In the genomic region with DNA sequence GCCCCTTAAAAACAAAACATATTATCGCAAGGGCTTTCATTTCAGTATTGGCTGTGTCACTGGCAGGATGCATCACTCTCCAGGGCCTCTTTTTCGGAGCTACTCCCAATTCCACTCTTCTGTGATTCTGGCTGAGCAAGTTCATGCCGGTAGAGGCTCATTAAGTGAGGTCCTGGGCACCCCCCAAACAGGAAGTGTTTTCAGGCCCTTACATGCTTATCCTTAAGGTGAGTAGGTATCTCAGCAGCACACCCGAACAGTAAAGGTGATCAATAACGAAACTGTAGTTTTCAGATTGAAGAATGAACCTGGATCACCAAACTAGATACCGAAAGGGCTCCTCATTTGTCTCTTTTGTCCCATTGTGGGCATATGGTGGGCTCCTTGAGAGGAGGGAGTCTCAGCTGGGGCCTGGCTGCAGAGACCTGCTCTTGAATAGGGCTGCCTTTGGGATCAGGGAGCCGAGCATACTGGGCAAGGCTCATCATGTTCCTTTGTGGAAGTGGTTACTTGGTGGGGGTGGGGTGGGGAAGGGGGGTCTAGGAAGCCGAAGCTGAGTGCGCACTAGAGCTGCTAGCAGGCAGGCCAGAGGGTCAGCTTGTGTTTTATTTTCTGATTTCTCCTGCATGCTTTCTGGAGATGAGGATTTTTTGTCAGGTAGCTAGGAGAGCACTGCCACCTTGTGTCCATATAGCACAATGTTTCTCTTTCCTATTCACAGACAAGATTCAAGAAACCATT, we compare ENCODE assay signal across 8 cellular contexts.
A peak's percentile ranks its signal among the peaks of the same experiment; 100 is the strongest.
DNase-seq lines count a peak whose midpoint lies in the region; ATAC-seq and TF ChIP-seq lines count a peak whose summit lies in the region.

No MANE protein-coding gene starts in this region.

- ATAC-seq in GM21786 (IDR thresholded peaks at IDR 0.05; ENCODE audit: unreplicated experiment), result peak; percentile 63
- ATAC-seq in T-helper 17 cell, result peak; percentile 76
- ATAC-seq in GM21825 (IDR thresholded peaks at IDR 0.05; ENCODE audit: unreplicated experiment), result no peak

- no peaks in the 10 kb centered on the region for H3K27me3 ChIP-seq in stomach

- H3K9me3 ChIP-seq in T-helper 17 cell (ENCODE audit: control insufficient read depth, low read length, poor library complexity, severe bottlenecking) (no peaks in the 10 kb centered on the region), stomach (no peaks in the 10 kb centered on the region)

- H3K4me3 Mint-ChIP-seq in T-helper 17 cell, result peak overlapping the region; percentile 19

- H3K27ac Mint-ChIP-seq in T-helper 17 cell, result peak overlapping the region; percentile 67

- peaks cover 17 to 89% (median 78%) of the 10 kb centered on the region in 4 donors for H3K36me3 ChIP-seq in stomach

- peaks cover 8% of the 10 kb centered on the region for H3K4me1 Mint-ChIP-seq in T-helper 17 cell

- 36 to 47% (median 41%) methylated on average over 8 to 9 of the region's 9 CpGs for WGBS in stomach, 5 donors

- DNase-seq in DMS53 (lab: John Stamatoyannopoulos, UW) (peak; percentile 84), NCI-H1694 (lab: John Stamatoyannopoulos, UW) (peak; percentile 57), T-helper 17 cell (no peak), left kidney (ENCODE audit: low read depth, low spot score) (peak; percentile 92), stomach (peak; percentile 34)

- H3K36me3 Mint-ChIP-seq in T-helper 17 cell (ENCODE audit: low read depth), result peaks cover 2% of the 10 kb centered on the region

- no peak for TF ChIP-seq EP300 in stomach (IDR thresholded peaks at IDR 0.05)

- no peak overlapping the region for H3K4me3 ChIP-seq in stomach

- peaks cover 0 to 10% (median 7%) of the 10 kb centered on the region in 4 donors for H3K4me1 ChIP-seq in stomach

- no peaks in the 10 kb centered on the region for H3K27me3 Mint-ChIP-seq in T-helper 17 cell

- TF ChIP-seq CTCF in stomach (IDR thresholded peaks at IDR 0.05), result peak in 5 of 7 experiments; percentile 54 to 87 (median 77)

- TF ChIP-seq POLR2A in stomach (IDR thresholded peaks at IDR 0.05), result no peak

- intact Hi-C loops in stomach (cut with DNase I; ENCODE audit: low total_unique reads), result loop anchor here (5.0 kb wide), 1 partner anchor 65 kb away; a partner anchor contains a TSS

- H3K27ac ChIP-seq in cingulate gyrus (ENCODE audit: low read depth, low read length), result peak overlapping the region; percentile 71
- H3K27ac ChIP-seq in stomach, result peak overlapping the region in 4 of 5 donors; percentile 22 to 75 (median 54)

Comparison
In these comparisons a context has a peak if more than half of its experiments do, and no peak if none do; other contexts are left out.
1. DNase-seq: peak in DMS53 (single experiment), NCI-H1694 (single experiment), left kidney (single experiment) and stomach (single experiment); none in T-helper 17 cell (0 of 3).